In the genomic region with DNA sequence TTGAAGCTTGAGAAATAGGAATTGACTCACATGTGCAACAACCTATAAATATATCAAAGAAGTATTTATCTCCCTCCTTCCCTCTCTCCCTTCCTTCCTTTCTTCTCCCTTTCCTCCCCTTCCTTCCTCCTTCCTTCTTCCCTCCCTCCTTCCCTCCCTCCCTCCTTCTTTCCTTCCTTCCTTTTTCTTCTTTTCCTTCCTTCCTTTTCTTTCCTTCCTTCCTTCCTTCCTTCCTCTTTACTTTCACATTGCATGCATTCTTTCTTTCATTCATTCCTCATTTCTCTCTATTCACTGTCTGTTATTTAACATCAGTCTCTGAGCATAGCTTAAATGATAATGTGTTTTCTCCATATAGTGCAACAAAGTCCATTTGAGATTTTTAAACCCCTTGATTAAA, we compare ENCODE assay signal across 11 cellular contexts.
"Had no signal": no experiment of that assay in that cellular context is flagged by ENCODE, and none has a peak within 500 bp of the region (broad histone marks: within the 10 kb centered on the region; RNA-seq: fewer than 3 reads in every experiment).

No MANE protein-coding gene starts in this region.

- H3K4me3 Mint-ChIP-seq: GM23338, H9, HFFc6 had no signal

- DNase-seq: H9, HCEC 1CT, HFFc6, IMR-90, Karpas-422, KBM-7 had no signal

- H3K27ac Mint-ChIP-seq: GM23338, H9, HFFc6 had no signal

- H3K4me1 Mint-ChIP-seq: GM23338, H9 had no signal

- H2AFZ ChIP-seq: GM23338 had no signal

- H3K4me2 ChIP-seq: GM23338, KMS-11 had no signal

- H3K4me3 ChIP-seq: GM23338 had no signal

- ATAC-seq: GM23338 had no signal

- FAIRE-seq: H1, H54 had no signal

- H3K9me3 Mint-ChIP-seq: GM23338, H9 had no signal

- H3K9ac ChIP-seq: KMS-11 had no signal

- H3K27ac ChIP-seq: HL-60, KMS-11 had no signal
